8 cellular contexts compared by ENCODE assay signal in the genomic region with DNA sequence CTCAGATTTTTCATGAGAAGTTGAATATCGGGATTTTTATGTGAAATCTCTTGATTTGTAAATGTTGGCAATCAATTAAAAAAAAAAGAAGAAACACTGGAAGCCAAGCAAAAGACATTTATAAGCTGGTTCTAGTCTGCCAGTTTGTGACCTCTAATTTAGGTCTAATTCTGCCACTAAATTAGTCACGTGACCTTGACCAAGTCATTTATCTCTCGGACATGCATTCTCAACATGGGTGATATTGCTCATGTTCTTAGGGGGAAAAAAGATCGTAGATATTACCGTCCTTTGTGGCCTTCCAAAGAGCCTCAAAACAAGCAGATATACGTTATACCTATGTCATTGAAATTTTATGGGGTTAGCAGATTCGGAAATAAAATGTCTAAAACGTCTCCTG. TPM values are rescaled to one million over a fixed set of nuclear protein-coding genes. Genes with fewer than 3 reads are reported as not detected.
DNase-seq lines count a peak whose midpoint lies in the region; ATAC-seq and TF ChIP-seq lines count a peak whose summit lies in the region.

No MANE protein-coding gene starts in this region.

- no peaks in the 10 kb centered on the region for H3K27me3 ChIP-seq in SJCRH30
- no peaks in the 10 kb centered on the region for H3K27me3 ChIP-seq in rectal smooth muscle tissue (ENCODE audit: control insufficient read depth, insufficient read depth, low read length)

- H3K36me3 ChIP-seq in SJCRH30: no peaks in the 10 kb centered on the region
- H3K36me3 ChIP-seq in rectal smooth muscle tissue (ENCODE audit: control insufficient read depth, insufficient read depth, low read length): no peaks in the 10 kb centered on the region

- TF ChIP-seq CTCF in GM12865 (IDR thresholded peaks at IDR 0.05; ENCODE audit: insufficient read depth, low read depth, low read length, missing control alignments) (no peak), fibroblast of mammary gland (conservative IDR thresholded peaks at IDR 0.05; ENCODE audit: control insufficient read depth, insufficient read depth, low read depth, low read length) (no peak)

- H3K4me3 ChIP-seq in GM12865 (ENCODE audit: low read depth, low read length) (peak overlapping the region; percentile 72), SJCRH30 (peak overlapping the region; percentile 87), fibroblast of mammary gland (ENCODE audit: control insufficient read depth, low read depth, low read length) (peak overlapping the region; percentile 89), rectal smooth muscle tissue (ENCODE audit: low read length) (peak overlapping the region; percentile 91)

- H3K9ac ChIP-seq in rectal smooth muscle tissue (ENCODE audit: low read length): no peak overlapping the region

- peaks cover 6% of the 10 kb centered on the region for H3K9me3 ChIP-seq in SJCRH30 (replicated peaks)

- DNase-seq in GM12865 (ENCODE audit: low read depth) (peak; percentile 5), SJCRH30 (no peak), fibroblast of mammary gland (ENCODE audit: low read depth) (peak; percentile 63), NCI-H69 (lab: John Stamatoyannopoulos, UW) (no peak)
- no peak for DNase-seq in activated effector memory CD4-positive, alpha-beta T cell treated with anti-CD3 and anti-CD28 coated beads, Interleukin-2, amount 50 U/mL, for 16 hours

- ATAC-seq in HG03565 (IDR thresholded peaks at IDR 0.05; ENCODE audit: unreplicated experiment): no peak
- ATAC-seq in activated CD4-positive, CD25-positive, alpha-beta regulatory T cell treated with anti-CD3 and anti-CD28 coated beads, Interleukin-2, amount 50 U/mL, for 24 hours: no peak

- peaks cover 8% of the 10 kb centered on the region; the same call in 1 of the 2 replicates for H3K4me1 ChIP-seq in SJCRH30
- no peaks in the 10 kb centered on the region for H3K4me1 ChIP-seq in rectal smooth muscle tissue (ENCODE audit: control insufficient read depth, insufficient read depth, low read length)

- H3K27ac ChIP-seq in SJCRH30 (peak overlapping the region; percentile 90), rectal smooth muscle tissue (ENCODE audit: low read depth, low read length) (peak overlapping the region; percentile 50)

RNA-seq across cellular contexts. Expression of a gene that starts 52.9 kb away (rescaled TPM):
- 19.8 and 23.9 TPM in 2 replicates for total RNA-seq in SJCRH30 (2014; rRNA removed; shearing (Covaris generic))

Comparison
In these comparisons a context has a peak if more than half of its experiments do, and no peak if none do; other contexts are left out.
1. DNase-seq: peak in GM12865 (single experiment) and fibroblast of mammary gland (single experiment); none in SJCRH30 (0 of 2), activated effector memory CD4-positive, alpha-beta T cell treated with anti-CD3 and anti-CD28 coated beads, Interleukin-2, amount 50 U/mL, for 16 hours (single experiment) and NCI-H69 (single experiment).
2. Peak in every context shown above with its lines, with median percentiles within 50 percentile points of each other: H3K4me3 ChIP-seq.